Comparison of ENCODE assay signal across 1 cellular context in genomic region chr15:42159381-42160015, GRCh38.
TF ChIP-seq lines count a peak whose summit lies in the region.

No MANE protein-coding gene starts in this region.

TF ChIP-seq in K562, 482 proteins besides CTCF, POLR2A, EP300 and RAD21 (continued from another document):
- TF ChIP-seq ZBTB40 (IDR thresholded peaks at IDR 0.05): no peak
- no peak for TF ChIP-seq ZBTB40 (CRISPR knock-in tag; IDR thresholded peaks at IDR 0.05)
- TF ChIP-seq TBL1XR1 (IDR thresholded peaks at IDR 0.05; ENCODE audit: low read length in 2 of 2): no peak
- TF ChIP-seq ZNF384 (IDR thresholded peaks at IDR 0.05; ENCODE audit: low read depth, low read length): no peak
- no peak for TF ChIP-seq ZBTB43 (CRISPR knock-in tag; IDR thresholded peaks at IDR 0.05)
